ENCODE assay signal across 19 cellular contexts in genomic region chr20:6026051-6026450, GRCh38. TPM values are rescaled to one million over a fixed set of nuclear protein-coding genes. Genes with fewer than 3 reads are reported as not detected.
A peak's percentile ranks its signal among the peaks of the same experiment; 100 is the strongest.
DNase-seq lines count a peak whose midpoint lies in the region; ATAC-seq, FAIRE-seq and TF ChIP-seq lines count a peak whose summit lies in the region.
"Had no signal": no experiment of that assay in that cellular context is flagged by ENCODE, and none has a peak within 500 bp of the region (broad histone marks: within the 10 kb centered on the region; RNA-seq: fewer than 3 reads in every experiment).

No MANE protein-coding gene starts in this region.

- peaks cover 11 to 41% of the 10 kb centered on the region in 2 donors for H3K36me3 Mint-ChIP-seq in activated T-cell treated with anti-CD3 and anti-CD28 coated beads, Interleukin-2, amount 50 U/mL, for 72 hours (ENCODE audit: insufficient read depth in 2 of 2)
- H3K36me3 Mint-ChIP-seq in activated T-cell treated with anti-CD3 and anti-CD28 coated beads, Interleukin-2, amount 50 U/mL, for 24 hours (ENCODE audit: low read depth): peaks cover 76% of the 10 kb centered on the region
- peaks cover 24 to 49% (median 40%) of the 10 kb centered on the region in 5 donors for H3K36me3 Mint-ChIP-seq in naive thymus-derived CD4-positive, alpha-beta T cell

- peak; percentile 90 for ATAC-seq in activated T-cell treated with anti-CD3 and anti-CD28 coated beads, Interleukin-2, amount 50 U/mL, for 72 hours (replicated peaks in 1 of 2)
- ATAC-seq in K562 (peak; percentile 47; the same call in 2 of the 3 replicates), GM19467 (IDR thresholded peaks at IDR 0.05; ENCODE audit: unreplicated experiment) (no peak)
- peak; percentile 36 for ATAC-seq in naive thymus-derived CD4-positive, alpha-beta T cell
- ATAC-seq: HCT116, SK-N-SH treated with all-trans-retinoic acid at 6 μM for 48 hours had no signal

- H3K4me2 ChIP-seq in K562 (ENCODE audit: insufficient read depth, low read length): no peak overlapping the region

- 83% methylated on average over 3 of the region's 3 CpGs for WGBS in K562 (ENCODE audit: insufficient coverage, low coverage, missing lambda C conversion rate)

- DNase-seq in activated T-cell treated with anti-CD3 and anti-CD28 coated beads, Interleukin-2, amount 50 U/mL, for 72 hours: peak; percentile 7 to 37
- DNase-seq in activated T-cell treated with anti-CD3 and anti-CD28 coated beads, Interleukin-2, amount 50 U/mL, for 24 hours: no peak
- DNase-seq in M059J (ENCODE audit: low read depth): peak; percentile 67
- DNase-seq in K562 (ENCODE audit: extremely low read depth in 1 of 4, low spot score in 3 of 4): no peak
- peak in 2 of 9 donors; percentile 33 to 48 for DNase-seq in naive thymus-derived CD4-positive, alpha-beta T cell
- DNase-seq in NAMALWA (ENCODE audit: low spot score): no peak
- DNase-seq in dermis blood vessel endothelial cell: no peak
- DNase-seq: ACHN; activated T-cell treated with anti-CD3 and anti-CD28 coated beads, Interleukin-2, amount 50 U/mL, for 1 hour; NCI-H1092 treated with DMSO at 0.1 percent for 48 hours; occipital lobe; spleen had no signal

- no peak for TF ChIP-seq CTCF in K562 (IDR thresholded peaks at IDR 0.05 in 2 of 3, conservative IDR thresholded peaks at IDR 0.05 in 1 of 3; ENCODE audit: insufficient read depth in 2 of 3, low read depth in 1 of 3, low read length in 3 of 3)

- peaks cover 65% of the 10 kb centered on the region for H3K36me3 ChIP-seq in K562 (ENCODE audit: control insufficient read depth, insufficient read depth, low read length)
- peaks cover 6 to 30% (median 11%) of the 10 kb centered on the region in 3 experiments for H3K36me3 ChIP-seq in naive thymus-derived CD4-positive, alpha-beta T cell (ENCODE audit: control insufficient read depth in 2 of 3, insufficient read depth in 3 of 3, low read length in 3 of 3)

- CTCF ChIA-PET in K562 (lab: Yijun Ruan, JAX; ENCODE audit: low intra/inter-chr PET ratio): interaction anchor here (0.6 kb wide), 1 partner anchor 372 kb away, joined by 3 read pairs; no protein-coding TSS in a partner anchor
- CTCF ChIA-PET in naive thymus-derived CD4-positive, alpha-beta T cell (lab: Charles Lee): no interaction called here

- TF ChIP-seq POLR2A in K562 (conservative IDR thresholded peaks at IDR 0.05): no peak

- H3K27ac Mint-ChIP-seq in activated T-cell treated with anti-CD3 and anti-CD28 coated beads, Interleukin-2, amount 50 U/mL, for 72 hours: no peak overlapping the region
- no peak overlapping the region for H3K27ac Mint-ChIP-seq in activated T-cell treated with anti-CD3 and anti-CD28 coated beads, Interleukin-2, amount 50 U/mL, for 24 hours
- peak overlapping the region in 5 of 9 donors; percentile 5 to 73 (median 53) for H3K27ac Mint-ChIP-seq in naive thymus-derived CD4-positive, alpha-beta T cell

- no peaks in the 10 kb centered on the region for H3K27me3 ChIP-seq in K562 (ENCODE audit: control insufficient read depth in 2 of 2, insufficient read depth in 2 of 2, low read length in 2 of 2)
- H3K27me3 ChIP-seq in naive thymus-derived CD4-positive, alpha-beta T cell (ENCODE audit: control insufficient read depth in 2 of 2, insufficient read depth in 2 of 2, low read length in 2 of 2): no peaks in the 10 kb centered on the region
- H3K27me3 ChIP-seq: spleen had no signal

- H3K4me1 ChIP-seq in K562 (replicated peaks in 1 of 2; ENCODE audit: control insufficient read depth in 2 of 2, insufficient read depth in 2 of 2, low read length in 2 of 2): peaks cover 0 to 4% of the 10 kb centered on the region in 2 experiments; a peak in 2 of 5 replicates
- H3K4me1 ChIP-seq in naive thymus-derived CD4-positive, alpha-beta T cell (ENCODE audit: control insufficient read depth in 2 of 2, insufficient read depth in 2 of 2, low read length in 2 of 2): peaks cover 0 to 18% of the 10 kb centered on the region in 2 donors
- H3K4me1 ChIP-seq: spleen had no signal

- no peaks in the 10 kb centered on the region for H3K27me3 Mint-ChIP-seq in activated T-cell treated with anti-CD3 and anti-CD28 coated beads, Interleukin-2, amount 50 U/mL, for 72 hours (ENCODE audit: low read depth)
- no peaks in the 10 kb centered on the region for H3K27me3 Mint-ChIP-seq in activated T-cell treated with anti-CD3 and anti-CD28 coated beads, Interleukin-2, amount 50 U/mL, for 24 hours
- no peaks in the 10 kb centered on the region for H3K27me3 Mint-ChIP-seq in naive thymus-derived CD4-positive, alpha-beta T cell

- TF ChIP-seq RAD21 in K562 (CRISPR knock-in tag; conservative IDR thresholded peaks at IDR 0.05 in 1 of 2, IDR thresholded peaks at IDR 0.05 in 1 of 2): no peak

- H3K4me1 Mint-ChIP-seq in activated T-cell treated with anti-CD3 and anti-CD28 coated beads, Interleukin-2, amount 50 U/mL, for 72 hours (ENCODE audit: low read depth): peaks cover 31% of the 10 kb centered on the region
- H3K4me1 Mint-ChIP-seq in activated T-cell treated with anti-CD3 and anti-CD28 coated beads, Interleukin-2, amount 50 U/mL, for 24 hours (ENCODE audit: low read depth): peaks cover 42% of the 10 kb centered on the region
- H3K4me1 Mint-ChIP-seq in naive thymus-derived CD4-positive, alpha-beta T cell: peaks cover 26 to 60% (median 47%) of the 10 kb centered on the region in 7 donors

- POLR2A ChIA-PET in K562 (lab: Yijun Ruan, JAX): no interaction called here
- POLR2A ChIA-PET in naive thymus-derived CD4-positive, alpha-beta T cell (lab: Charles Lee): interaction anchor here (1.3 kb wide), 1 partner anchor 17 kb away, joined by 3 read pairs; no protein-coding TSS in a partner anchor

- H3K9me3 ChIP-seq in K562 (replicated peaks; ENCODE audit: control insufficient read depth, insufficient read depth, low read depth, low read length): peaks cover 3% of the 10 kb centered on the region; the same call in 1 of the 2 replicates
- no peaks in the 10 kb centered on the region for H3K9me3 ChIP-seq in naive thymus-derived CD4-positive, alpha-beta T cell (ENCODE audit: control insufficient read depth in 2 of 3, low read length in 3 of 3)

- H3K9me3 Mint-ChIP-seq in activated T-cell treated with anti-CD3 and anti-CD28 coated beads, Interleukin-2, amount 50 U/mL, for 72 hours: no peaks in the 10 kb centered on the region
- H3K9me3 Mint-ChIP-seq in activated T-cell treated with anti-CD3 and anti-CD28 coated beads, Interleukin-2, amount 50 U/mL, for 24 hours: peaks cover 4% of the 10 kb centered on the region
- peaks cover 0 to 14% (median 4%) of the 10 kb centered on the region in 11 donors for H3K9me3 Mint-ChIP-seq in naive thymus-derived CD4-positive, alpha-beta T cell

- no peaks in the 10 kb centered on the region for H4K20me1 ChIP-seq in K562 (replicated peaks; ENCODE audit: control insufficient read depth, insufficient read depth, low read length)

- peaks cover 46% of the 10 kb centered on the region for H3K79me2 ChIP-seq in K562 (ENCODE audit: control insufficient read depth, insufficient read depth, low read length)

- in situ Hi-C loops in K562 (cut with MboI): no loop called here

- no peak for TF ChIP-seq EP300 in K562 (IDR thresholded peaks at IDR 0.05; ENCODE audit: low read length)

- no TSS peak for BruUV-seq in K562 (replicated peaks; lab: Mats Ljungman, UMichigan)

- no peak overlapping the region for H2AFZ ChIP-seq in K562 (ENCODE audit: low read depth, low read length)

- H3K4me3 ChIP-seq in K562: no peak overlapping the region
- no peak overlapping the region for H3K4me3 ChIP-seq in naive thymus-derived CD4-positive, alpha-beta T cell (ENCODE audit: low read length)
- H3K4me3 ChIP-seq: spleen had no signal

- H3K27ac ChIP-seq in K562 (ENCODE audit: extremely low read depth, low read depth, low read length): no peak overlapping the region
- H3K27ac ChIP-seq in naive thymus-derived CD4-positive, alpha-beta T cell (ENCODE audit: low read depth, low read length): no peak overlapping the region
- H3K27ac ChIP-seq: spleen, VCaP had no signal

- H3K9ac ChIP-seq in K562 (ENCODE audit: insufficient read depth in 1 of 2, low read depth in 2 of 2, low read length in 2 of 2): no peak overlapping the region

- H3K4me3 Mint-ChIP-seq in activated T-cell treated with anti-CD3 and anti-CD28 coated beads, Interleukin-2, amount 50 U/mL, for 72 hours: no peak overlapping the region
- H3K4me3 Mint-ChIP-seq in activated T-cell treated with anti-CD3 and anti-CD28 coated beads, Interleukin-2, amount 50 U/mL, for 24 hours: no peak overlapping the region
- H3K4me3 Mint-ChIP-seq in naive thymus-derived CD4-positive, alpha-beta T cell: peak overlapping the region in 2 of 10 donors; percentile 8 to 41
- H3K4me3 Mint-ChIP-seq: brain had no signal

- intact Hi-C loops in K562 (cut with micrococcal nuclease): no loop called here
- intact Hi-C loops in naive thymus-derived CD4-positive, alpha-beta T cell (cut with micrococcal nuclease): no loop called here

- H3K9me1 ChIP-seq in K562 (ENCODE audit: control insufficient read depth, insufficient read depth, low read length): no peaks in the 10 kb centered on the region

- FAIRE-seq in K562 (lab: Jason Lieb, UNC): no peak
- FAIRE-seq: endothelial cell of umbilical vein had no signal

RNA-seq across cellular contexts. Expression of gene CRLS1, which starts 20.1 kb away (rescaled TPM):
- 10 to 100 TPM; 36.7 to 39.7 TPM for total RNA-seq in activated T-cell treated with anti-CD3 and anti-CD28 coated beads, Interleukin-2, amount 50 U/mL, for 72 hours
- 85.0 and 95.1 TPM in 2 replicates for total RNA-seq in M059J (2014; rRNA removed; shearing (Covaris generic))
- 36.0 and 88.9 TPM in 2 replicates for total RNA-seq in K562 (2011; cell fraction: chromatin; rRNA removed; ENCODE audit: low replicate concordance)
- 19.5 and 24.9 TPM in 2 replicates for total RNA-seq in K562 (2011; cell fraction: nucleolus; rRNA removed)
- 49.1 and 66.4 TPM in 2 replicates for total RNA-seq in K562 (2011; cell fraction: nucleoplasm; rRNA removed)
- total RNA-seq in K562 (2014; rRNA removed): 28.3 and 28.9 TPM in 2 replicates
- 74.1 and 81.4 TPM in 2 replicates for total RNA-seq in K562 (2014; rRNA removed; fragmentation: Illumina TruSeq; extraction: Trizol)
- 49.9 and 54.3 TPM in 2 replicates for total RNA-seq in K562 (2015; rRNA removed; fragmentation: Illumina TruSeq; extraction: Trizol)
- total RNA-seq in K562 (2021): 46.7 and 47.8 TPM in 2 replicates
- polyA plus RNA-seq in K562 (2011; rRNA removed): 149 and 195 TPM in 2 replicates
- polyA plus RNA-seq in K562 (2011; cell fraction: cytosol; rRNA removed): 61.1 and 133 TPM in 2 replicates
- polyA plus RNA-seq in K562 (2011; cell fraction: nucleus; rRNA removed): 40.1 and 97.3 TPM in 2 replicates
- polyA plus RNA-seq in K562 (2012): 36.6 and 43.0 TPM in 2 replicates
- polyA plus RNA-seq in K562 (2014; fragmentation: Illumina TruSeq; extraction: Trizol): 51.5 and 54.2 TPM in 2 replicates
- 10 to 100 TPM; 10.9 to 15.1 TPM for polyA plus RNA-seq in K562 (2014; fragmentation: Nextera tagmentation; extraction: Ambion mirVana)
- polyA plus RNA-seq in K562 (2014; rRNA removed): 54.7 and 57.6 TPM in 2 replicates
- polyA minus RNA-seq in K562 (2011; rRNA and poly(A)+ RNA removed): 87.3 and 128 TPM in 2 replicates
- 24.5 and 28.9 TPM in 2 replicates for polyA minus RNA-seq in K562 (2011; cell fraction: cytosol; rRNA and poly(A)+ RNA removed)
- 13.7 and 29.1 TPM in 2 replicates for polyA minus RNA-seq in K562 (2011; cell fraction: nucleus; rRNA and poly(A)+ RNA removed)
- total RNA-seq in naive thymus-derived CD4-positive, alpha-beta T cell: 10 to 100 TPM; 19.7 to 41.3 (median 20.8) TPM
- 10 to 100 TPM; 37.9 to 49.6 TPM for polyA plus RNA-seq in naive thymus-derived CD4-positive, alpha-beta T cell
- 34.4 and 48.6 TPM in 2 replicates for total RNA-seq in dermis blood vessel endothelial cell

RNA-seq across cellular contexts. Expression of gene LRRN4, which starts 27.8 kb away (rescaled TPM):
- total RNA-seq in activated T-cell treated with anti-CD3 and anti-CD28 coated beads, Interleukin-2, amount 50 U/mL, for 72 hours: not detected
- total RNA-seq in M059J (2014; rRNA removed; shearing (Covaris generic)): 0.76 and 1.3 TPM in 2 replicates
- not detected in 2 replicates for total RNA-seq in K562 (2011; cell fraction: chromatin; rRNA removed; ENCODE audit: low replicate concordance)
- total RNA-seq in K562 (2011; cell fraction: nucleolus; rRNA removed): not detected in 2 replicates
- total RNA-seq in K562 (2011; cell fraction: nucleoplasm; rRNA removed): not detected in 2 replicates
- not detected in 2 replicates for total RNA-seq in K562 (2014; rRNA removed)
- not detected in 2 replicates for total RNA-seq in K562 (2014; rRNA removed; fragmentation: Illumina TruSeq; extraction: Trizol)
- total RNA-seq in K562 (2015; rRNA removed; fragmentation: Illumina TruSeq; extraction: Trizol): not detected in 2 replicates
- total RNA-seq in K562 (2021): not detected in 2 replicates
- polyA plus RNA-seq in K562 (2011; rRNA removed): not detected in 2 replicates
- polyA plus RNA-seq in K562 (2011; cell fraction: cytosol; rRNA removed): not detected in 2 replicates
- not detected in 2 replicates for polyA plus RNA-seq in K562 (2011; cell fraction: nucleus; rRNA removed)
- polyA plus RNA-seq in K562 (2012): 0.04 TPM in 1 of 2 replicates, not detected in the other
- not detected in 2 replicates for polyA plus RNA-seq in K562 (2014; fragmentation: Illumina TruSeq; extraction: Trizol)
- not detected for polyA plus RNA-seq in K562 (2014; fragmentation: Nextera tagmentation; extraction: Ambion mirVana)
- polyA plus RNA-seq in K562 (2014; rRNA removed): not detected in 2 replicates
- polyA minus RNA-seq in K562 (2011; rRNA and poly(A)+ RNA removed): not detected in 2 replicates
- polyA minus RNA-seq in K562 (2011; cell fraction: cytosol; rRNA and poly(A)+ RNA removed): not detected in 2 replicates
- polyA minus RNA-seq in K562 (2011; cell fraction: nucleus; rRNA and poly(A)+ RNA removed): not detected in 2 replicates
- not detected for total RNA-seq in naive thymus-derived CD4-positive, alpha-beta T cell
- polyA plus RNA-seq in naive thymus-derived CD4-positive, alpha-beta T cell: not detected
- total RNA-seq in dermis blood vessel endothelial cell: 0.09 and 0.51 TPM in 2 replicates
- total RNA-seq: endothelial cell of umbilical vein, lung microvascular endothelial cell, occipital lobe had no signal
- polyA plus RNA-seq: endothelial cell of umbilical vein, spleen had no signal

Comparison
In these comparisons a context has a peak if more than half of its experiments do, and no peak if none do; other contexts are left out.
1. DNase-seq: peak in activated T-cell treated with anti-CD3 and anti-CD28 coated beads, Interleukin-2, amount 50 U/mL, for 72 hours (2 of 2) and M059J (single experiment); none in activated T-cell treated with anti-CD3 and anti-CD28 coated beads, Interleukin-2, amount 50 U/mL, for 24 hours (single experiment), K562 (0 of 4), NAMALWA (single experiment) and dermis blood vessel endothelial cell (single experiment).
2. H3K27ac Mint-ChIP-seq: peak in naive thymus-derived CD4-positive, alpha-beta T cell (5 of 9); none in activated T-cell treated with anti-CD3 and anti-CD28 coated beads, Interleukin-2, amount 50 U/mL, for 72 hours (single experiment) and activated T-cell treated with anti-CD3 and anti-CD28 coated beads, Interleukin-2, amount 50 U/mL, for 24 hours (single experiment).